ENCODE assay signal across 8 cellular contexts in genomic region chr3:4986611-4987373, GRCh38. TPM values are rescaled to one million over a fixed set of nuclear protein-coding genes. Genes with fewer than 3 reads are reported as not detected.
DNase-seq lines count a peak whose midpoint lies in the region; ATAC-seq and TF ChIP-seq lines count a peak whose summit lies in the region.

No MANE protein-coding gene starts in this region.

- CTCF ChIA-PET in A673 (lab: Charles Lee) = interaction anchor here (0.6 kb wide), 1 partner anchor 14 kb away, joined by 3 read pairs; no protein-coding TSS in a partner anchor

- H3K27me3 ChIP-seq in A673 (replicated peaks; ENCODE audit: insufficient read depth, low read depth, low read length, poor library complexity) (no peaks in the 10 kb centered on the region), kidney epithelial cell (ENCODE audit: control insufficient read depth, insufficient read depth, low read length) (no peaks in the 10 kb centered on the region)

- H3K9me3 ChIP-seq in A673 (ENCODE audit: low read depth, low read length, poor library complexity, severe bottlenecking) = no peaks in the 10 kb centered on the region

- intact Hi-C loops in A673 (cut with micrococcal nuclease; ENCODE audit: unreplicated experiment) = no loop called here

- POLR2A ChIA-PET in A673 (lab: Charles Lee; ENCODE audit: low non-redundant PET) = no interaction called here

- H3K4me1 ChIP-seq in A673 (ENCODE audit: insufficient read depth, low read length, poor library complexity, severe bottlenecking) = peaks cover 21% of the 10 kb centered on the region

- H3K27ac ChIP-seq in A673 (ENCODE audit: low read depth, low read length, poor library complexity, severe bottlenecking) = peak overlapping the region; percentile 33

- no TSS peak for BruUV-seq in A673 (replicated peaks; lab: Mats Ljungman, UMichigan)

- peak overlapping the region; percentile 23 for H3K4me3 ChIP-seq in A673 (ENCODE audit: low read depth, low read length, poor library complexity, severe bottlenecking)
- peak overlapping the region; percentile 11 for H3K4me3 ChIP-seq in kidney epithelial cell (ENCODE audit: low read depth, low read length)

- peak; percentile 82 for DNase-seq in A673 (ENCODE audit: low spot score)
- DNase-seq in NCI-H2171 treated with DMSO at 0.1 percent for 48 hours (lab: John Stamatoyannopoulos, UW) = peak; percentile 55
- peak; percentile 54 for DNase-seq in cerebellum (ENCODE audit: low spot score)
- peak; percentile 95 for DNase-seq in kidney epithelial cell (ENCODE audit: low read depth)
- DNase-seq in stimulated activated CD4-positive, alpha-beta T cell treated with anti-CD3 and anti-CD28 coated beads, Interleukin-12 subunit alpha, Interleukin-12 subunit beta, amount 100 ng/mL, for 48 hours (ENCODE audit: low read depth in 2 of 3, low spot score in 1 of 3) = peak in 2 of 3 donors; percentile 65 to 73

- peaks cover 4% of the 10 kb centered on the region for H3K36me3 ChIP-seq in A673 (ENCODE audit: insufficient read depth, low read length, poor library complexity, severe bottlenecking)
- peaks cover 6% of the 10 kb centered on the region for H3K36me3 ChIP-seq in kidney epithelial cell (ENCODE audit: control insufficient read depth, insufficient read depth, low read length)

- ATAC-seq in GM18519 (IDR thresholded peaks at IDR 0.05; ENCODE audit: low FRiP score, unreplicated experiment) (peak; percentile 30), HG03025 (IDR thresholded peaks at IDR 0.05; ENCODE audit: low FRiP score, unreplicated experiment) (peak; percentile 43)
- ATAC-seq in activated CD4-positive, CD25-positive, alpha-beta regulatory T cell treated with anti-CD3 and anti-CD28 coated beads, Interleukin-2, amount 50 U/mL, for 24 hours = peak; percentile 51 to 53

- TF ChIP-seq CTCF in A673 (conservative IDR thresholded peaks at IDR 0.05; ENCODE audit: low read depth, low read length) (no peak), kidney epithelial cell (IDR thresholded peaks at IDR 0.05; ENCODE audit: insufficient read depth, low read length, poor library complexity, severe bottlenecking) (no peak)

RNA-seq across cellular contexts. Expression of gene BHLHE40, which starts 7.6 kb away (rescaled TPM):
- total RNA-seq in A673 (2021) (3.0 and 3.5 TPM in 2 replicates), cerebellum (6.5 TPM), kidney epithelial cell (174 and 215 TPM in 2 replicates)

Comparison
In these comparisons a context has a peak if more than half of its experiments do, and no peak if none do; other contexts are left out.
1. Peak in every context shown above with its lines: DNase-seq, ATAC-seq, H3K4me3 ChIP-seq and H3K27ac ChIP-seq.
2. RNA of gene BHLHE40, which starts 7.6 kb away (total RNA-seq): 174 to 215 TPM in kidney epithelial cell; 6.5 TPM in cerebellum (single experiment) and 3.0 to 3.5 TPM in A673; every median in the first group is over 10 times any median in the second.